15 cellular contexts compared by ENCODE assay signal in the genomic region with DNA sequence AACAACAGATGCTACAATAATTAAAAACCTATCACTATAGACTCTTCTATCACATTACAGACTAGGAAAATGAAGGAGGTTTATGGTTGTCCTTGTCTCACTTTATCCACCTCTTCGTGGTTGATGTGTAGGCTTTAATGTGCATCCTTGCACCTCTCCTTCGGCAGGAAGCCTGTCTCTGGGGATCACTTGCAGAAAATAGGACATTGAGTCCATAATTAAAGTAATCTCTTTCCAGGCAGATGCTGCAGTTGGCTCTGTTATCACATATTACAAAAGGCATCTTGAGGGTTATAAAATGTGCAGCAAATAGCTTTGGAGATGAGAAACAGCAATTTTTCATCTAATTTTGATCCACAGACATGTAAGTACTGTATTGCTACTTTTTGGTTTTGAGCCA.
"Had no signal": no experiment of that assay in that cellular context is flagged by ENCODE, and none has a peak within 500 bp of the region (broad histone marks: within the 10 kb centered on the region; RNA-seq: fewer than 3 reads in every experiment).

No MANE protein-coding gene starts in this region.

- ATAC-seq: body of pancreas; mucosa of descending colon; naive thymus-derived CD4-positive, alpha-beta T cell; pancreas; sciatic nerve had no signal

- H3K27me3 ChIP-seq: body of pancreas, colonic mucosa, pancreas, suprapubic skin had no signal

- H3K36me3 ChIP-seq: colonic mucosa, pancreas, suprapubic skin had no signal

- H3K4me1 ChIP-seq: body of pancreas, colonic mucosa, pancreas, suprapubic skin had no signal

- H3K4me3 ChIP-seq: body of pancreas, colonic mucosa, mucosa of descending colon, pancreas, suprapubic skin had no signal

- DNase-seq: activated CD4-positive, alpha-beta T cell treated with anti-CD3 and anti-CD28 coated beads, Interleukin-2, amount 10 ng/mL, durations not matched to agents 24 days and 14 days; activated CD4-positive, CD25-positive, alpha-beta regulatory T cell; activated CD8-positive, alpha-beta memory T cell treated with anti-CD3 and anti-CD28 coated beads for 24 hours; activated naive CD8-positive, alpha-beta T cell treated with anti-CD3 and anti-CD28 coated beads for 36 hours; amygdala; body of pancreas; colonic mucosa; islet precursor cell; mammary epithelial cell; mucosa of descending colon; naive thymus-derived CD4-positive, alpha-beta T cell; pancreas; trophoblast cell had no signal

- H3K9me3 ChIP-seq: body of pancreas, colonic mucosa, mucosa of descending colon, pancreas, suprapubic skin had no signal

- H3K27ac ChIP-seq: body of pancreas, colonic mucosa, pancreas, suprapubic skin had no signal
